Comparison of ENCODE assay signal across 8 cellular contexts in genomic region chr3:141878326-141878725, GRCh38. TPM values are rescaled to one million over a fixed set of nuclear protein-coding genes. Genes with fewer than 3 reads are reported as not detected.
DNase-seq lines count a peak whose midpoint lies in the region; ATAC-seq and TF ChIP-seq lines count a peak whose summit lies in the region.

No MANE protein-coding gene starts in this region.

- peak overlapping the region; percentile 82 for H3K4me3 Mint-ChIP-seq in stimulated activated memory B cell treated with anti-CD40 and anti-IgM and Interleukin-4, amounts not matched to agents 10 μg/mL and 1 μg/mL and 100 μg/mL, for 72 hours

- H3K27ac Mint-ChIP-seq in stimulated activated memory B cell treated with anti-CD40 and anti-IgM and Interleukin-4, amounts not matched to agents 10 μg/mL and 1 μg/mL and 100 μg/mL, for 72 hours, result peak overlapping the region; percentile 73

- 0 out of 2 replicates have a peak, but pooled peaks cover 3% of the 10 kb centered on the region for H3K9me3 ChIP-seq in SJSA1 (replicated peaks)

- no peaks in the 10 kb centered on the region for H3K9me3 Mint-ChIP-seq in stimulated activated memory B cell treated with anti-CD40 and anti-IgM and Interleukin-4, amounts not matched to agents 10 μg/mL and 1 μg/mL and 100 μg/mL, for 72 hours

- H3K27me3 Mint-ChIP-seq in stimulated activated memory B cell treated with anti-CD40 and anti-IgM and Interleukin-4, amounts not matched to agents 10 μg/mL and 1 μg/mL and 100 μg/mL, for 72 hours, result no peaks in the 10 kb centered on the region

- peaks cover 14% of the 10 kb centered on the region for H3K4me1 ChIP-seq in SJSA1 (replicated peaks)

- TF ChIP-seq CTCF in fibroblast of pulmonary artery (IDR thresholded peaks at IDR 0.05; ENCODE audit: low read length, missing control alignments), result no peak

- no peaks in the 10 kb centered on the region for H3K27me3 ChIP-seq in SJSA1 (replicated peaks)

- peaks cover 11% of the 10 kb centered on the region for H3K36me3 Mint-ChIP-seq in stimulated activated memory B cell treated with anti-CD40 and anti-IgM and Interleukin-4, amounts not matched to agents 10 μg/mL and 1 μg/mL and 100 μg/mL, for 72 hours

- H3K27ac ChIP-seq in SJSA1, result 0 out of 2 replicates have a peak overlapping the region, but pooled peaks have one; percentile 7

- DNase-seq in SKM-1 treated with dmso at 0.1 percent for 144 hours (lab: John Stamatoyannopoulos, UW; ENCODE audit: unreplicated experiment) (peak; percentile 36), SKM-1 (lab: John Stamatoyannopoulos, UW; ENCODE audit: unreplicated experiment) (no peak), SJSA1 (ENCODE audit: low read depth in 1 of 2, low spot score in 2 of 2) (peak in 1 of 2 experiments; percentile 5), fibroblast of pulmonary artery (ENCODE audit: low read depth) (no peak), NCI-H1105 treated with DMSO at 0.1 percent for 48 hours (lab: John Stamatoyannopoulos, UW) (no peak), NCI-H748 treated with DMSO at 0.1 percent for 48 hours (lab: John Stamatoyannopoulos, UW) (no peak)

- H3K36me3 ChIP-seq in SJSA1, result peaks cover 38% of the 10 kb centered on the region

- no peak for ATAC-seq in stimulated activated memory B cell treated with anti-CD40 and anti-IgM and Interleukin-4, amounts not matched to agents 10 μg/mL and 1 μg/mL and 100 μg/mL, for 72 hours
- no peak for ATAC-seq in GM21576 (IDR thresholded peaks at IDR 0.05; ENCODE audit: unreplicated experiment)

- peaks cover 37% of the 10 kb centered on the region for H3K4me1 Mint-ChIP-seq in stimulated activated memory B cell treated with anti-CD40 and anti-IgM and Interleukin-4, amounts not matched to agents 10 μg/mL and 1 μg/mL and 100 μg/mL, for 72 hours

- H3K4me3 ChIP-seq in SJSA1 (peak overlapping the region; percentile 98), fibroblast of pulmonary artery (replicated peaks; ENCODE audit: low read depth, low read length) (peak overlapping the region; percentile 96)

RNA-seq across cellular contexts. Expression of gene ATP1B3, which starts 1.9 kb away (rescaled TPM):
- 88.9 and 106 TPM in 2 replicates for total RNA-seq in SJSA1 (2014; rRNA removed; shearing (Covaris generic))
